16 cellular contexts compared by ENCODE assay signal in the genomic region with DNA sequence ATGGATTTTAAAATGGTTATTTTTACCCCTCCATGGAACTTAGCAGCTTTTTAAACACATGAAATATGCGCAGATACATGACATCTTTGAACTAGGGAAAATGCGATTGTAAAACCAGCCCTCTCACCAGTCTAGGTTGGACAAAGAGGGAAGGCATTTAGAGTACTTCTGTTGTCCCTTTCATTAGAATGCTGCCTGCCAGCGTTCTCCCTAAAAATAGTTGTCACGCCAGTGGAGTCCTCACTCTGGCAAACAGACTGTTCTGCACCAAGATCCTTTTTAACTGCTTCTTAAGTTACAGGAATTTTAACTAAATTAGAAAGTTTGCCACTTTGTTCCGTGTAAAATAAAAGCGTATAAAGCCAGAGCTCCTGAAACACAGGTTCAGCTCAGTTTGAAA.
"Had no signal": no experiment of that assay in that cellular context is flagged by ENCODE, and none has a peak within 500 bp of the region (broad histone marks: within the 10 kb centered on the region; RNA-seq: fewer than 3 reads in every experiment).

No MANE protein-coding gene starts in this region.

- ATAC-seq: activated naive CD4-positive, alpha-beta T cell treated with anti-CD3 and anti-CD28 coated beads, Interleukin-2, amount 50 U/mL, for 72 hours; naive thymus-derived CD8-positive, alpha-beta T cell; right lobe of liver; WTC11 had no signal

- H3K27ac ChIP-seq: neutrophil, right lobe of liver had no signal

- FAIRE-seq: TTC549 had no signal

- H3K9me3 ChIP-seq: neutrophil, right lobe of liver had no signal

- H3K4me3 ChIP-seq: lung, right lobe of liver had no signal

- H3K36me3 ChIP-seq: neutrophil, right lobe of liver had no signal

- DNase-seq: activated CD4-positive, alpha-beta memory T cell treated with anti-CD3 and anti-CD28 coated beads, Interleukin-2, amount 10 ng/mL, durations not matched to agents 7 days and 5 days; activated CD4-positive, alpha-beta T cell treated with anti-CD3 and anti-CD28 coated beads for 4 hours; activated effector memory CD4-positive, alpha-beta T cell treated with Interleukin-2 at 50 U/mL for 16 hours; activated T-cell treated with anti-CD3 and anti-CD28 coated beads, Interleukin-2, amount 50 U/mL, for 24 hours; effector memory CD4-positive, alpha-beta T cell; foreskin fibroblast; naive thymus-derived CD8-positive, alpha-beta T cell; posterior cingulate gyrus; right lobe of liver; stimulated activated CD4-positive, alpha-beta T cell treated with anti-CD3 and anti-CD28 coated beads, Interleukin-1b, Interleukin-23, amount 100 ng/mL, for 48 hours; T-helper 2 cell had no signal

- H3K27me3 ChIP-seq: right lobe of liver had no signal

- H3K4me1 ChIP-seq: right lobe of liver had no signal
